Comparison of ENCODE assay signal across 8 cellular contexts in genomic region chr7:92833766-92834605, GRCh38. TPM values are rescaled to one million over a fixed set of nuclear protein-coding genes. Genes with fewer than 3 reads are reported as not detected.
DNase-seq lines count a peak whose midpoint lies in the region; ATAC-seq and TF ChIP-seq lines count a peak whose summit lies in the region.

No MANE protein-coding gene starts in this region.

- DNase-seq in NCI-H510A treated with DMSO at 0.1 percent for 48 hours (lab: John Stamatoyannopoulos, UW) (peak; percentile 40), NCI-H510A (lab: John Stamatoyannopoulos, UW) (no peak), NCI-H146 treated with DMSO at 0.1 percent for 48 hours (lab: John Stamatoyannopoulos, UW; ENCODE audit: unreplicated experiment) (peak; percentile 41), choroid plexus epithelial cell (ENCODE audit: low read depth) (peak; percentile 85), left colon (peak; percentile 88 to 90)
- DNase-seq in activated CD4-positive, alpha-beta T cell treated with anti-CD3 and anti-CD28 coated beads for 24 hours (ENCODE audit: low read depth in 2 of 2): peak; percentile 73 to 74
- peak; percentile 75 for DNase-seq in stimulated activated CD4-positive, alpha-beta T cell treated with anti-CD3 and anti-CD28 coated beads, Interleukin-2, amount 100 ng/mL, for 4 hours (ENCODE audit: low read depth)

- intact Hi-C loops in left colon (cut with DNase I, micrococcal nuclease): loop anchor here in 1 of 2 donors (10.0 kb wide), 2 partner anchors 119 to 209 kb away; no protein-coding TSS in a partner anchor

- ATAC-seq in HG02588 (IDR thresholded peaks at IDR 0.05; ENCODE audit: unreplicated experiment) (peak; percentile 40), left colon (peak; percentile 69)

- H3K4me3 ChIP-seq in choroid plexus epithelial cell (ENCODE audit: low read depth, low read length): peak overlapping the region; percentile 85

- peak; percentile 29 for TF ChIP-seq CTCF in choroid plexus epithelial cell (conservative IDR thresholded peaks at IDR 0.05; ENCODE audit: low read depth, low read length)

RNA-seq across cellular contexts. Expression of gene CDK6, which starts 2.4 kb away (rescaled TPM):
- total RNA-seq in left colon: 10 to 100 TPM; 27.2 to 35.5 TPM
